Comparison of ENCODE assay signal across 18 cellular contexts in the genomic region with DNA sequence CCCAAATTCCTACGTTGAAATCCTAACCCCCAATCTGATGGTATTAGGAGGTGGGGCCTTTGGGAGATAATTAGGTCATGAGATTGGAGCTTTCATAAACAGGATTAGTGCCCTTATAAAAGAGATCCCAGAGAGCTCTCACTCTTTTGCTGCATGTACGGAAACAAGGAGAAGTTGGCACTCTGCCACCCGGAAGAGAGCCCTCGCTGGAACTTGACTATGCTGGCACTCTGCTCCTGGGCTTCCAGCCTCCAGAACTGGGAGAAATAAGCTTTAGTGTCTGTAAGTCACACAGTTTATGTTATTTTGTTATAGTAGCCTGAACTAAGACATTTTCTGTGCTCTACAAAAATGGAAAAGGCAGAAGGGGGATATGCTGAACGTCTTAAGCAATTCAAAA. TPM values are rescaled to one million over a fixed set of nuclear protein-coding genes. Genes with fewer than 3 reads are reported as not detected.
DNase-seq lines count a peak whose midpoint lies in the region; ATAC-seq, FAIRE-seq and TF ChIP-seq lines count a peak whose summit lies in the region.
"Had no signal": no experiment of that assay in that cellular context is flagged by ENCODE, and none has a peak within 500 bp of the region (broad histone marks: within the 10 kb centered on the region; RNA-seq: fewer than 3 reads in every experiment).

No MANE protein-coding gene starts in this region.

- ATAC-seq in right cardiac atrium: peak in 1 of 2 donors; percentile 40

- H3K9me3 ChIP-seq in right cardiac atrium (ENCODE audit: control insufficient read depth, low read length) (no peaks in the 10 kb centered on the region), subcutaneous abdominal adipose tissue (ENCODE audit: control insufficient read depth in 5 of 5, low read length in 5 of 5) (no peaks in the 10 kb centered on the region)
- H3K9me3 ChIP-seq: BLaER1 had no signal

- DNase-seq in DMS79 treated with DMSO at 0.1 percent for 48 hours (lab: John Stamatoyannopoulos, UW) (peak; percentile 51), DMS79 (lab: John Stamatoyannopoulos, UW) (no peak), astrocyte of the hippocampus (ENCODE audit: low read depth, low spot score) (peak; percentile 28), right cardiac atrium (peak; percentile 66 to 82 (median 68)), GM19238 (ENCODE audit: insufficient read length, low spot score) (no peak), D721Med (ENCODE audit: insufficient read length, low spot score) (no peak), GM13977 (ENCODE audit: low spot score) (no peak)
- DNase-seq: activated gamma-delta T cell treated with Interleukin-2 at 50 U/mL for 16 hours; DMS53; foreskin fibroblast; NCI-H1417; NCI-H2171 treated with DMSO at 0.1 percent for 48 hours; occipital lobe; stimulated activated CD4-positive, alpha-beta T cell treated with anti-CD3 and anti-CD28 coated beads, Interleukin-4, amount 100 ng/mL, for 24 hours had no signal

- no peak overlapping the region for H3K9ac ChIP-seq in subcutaneous abdominal adipose tissue (ENCODE audit: low read length in 5 of 5)
- H3K9ac ChIP-seq: BLaER1 had no signal

- intact Hi-C loops in right cardiac atrium (cut with DNase I): no loop called here

- H3K27me3 ChIP-seq in right cardiac atrium (ENCODE audit: control insufficient read depth, insufficient read depth) (no peaks in the 10 kb centered on the region), subcutaneous abdominal adipose tissue (ENCODE audit: control insufficient read depth in 5 of 5, insufficient read depth in 4 of 5, low read length in 5 of 5) (no peaks in the 10 kb centered on the region)
- H3K27me3 ChIP-seq: BLaER1 had no signal

- in situ Hi-C loops in GM13977 (cut with MboI; ENCODE audit: low pct_unique_long_range_greater_than_20kb, low sequenced_read_pairs, unreplicated experiment): no loop called here

- no peaks in the 10 kb centered on the region for H3K36me3 ChIP-seq in subcutaneous abdominal adipose tissue (ENCODE audit: control insufficient read depth in 5 of 5, insufficient read depth in 5 of 5, low read length in 5 of 5)
- H3K36me3 ChIP-seq: BLaER1 had no signal

- peaks cover 6% of the 10 kb centered on the region for H3K4me1 ChIP-seq in right cardiac atrium (ENCODE audit: control insufficient read depth, insufficient read depth, low read length)
- H3K4me1 ChIP-seq in subcutaneous abdominal adipose tissue (ENCODE audit: control insufficient read depth in 5 of 5, insufficient read depth in 5 of 5, low read length in 5 of 5): peaks cover 0 to 58% (median 32%) of the 10 kb centered on the region in 5 donors
- H3K4me1 ChIP-seq: BLaER1 had no signal

- H3K4me3 ChIP-seq in right cardiac atrium (ENCODE audit: low read length) (no peak overlapping the region), subcutaneous abdominal adipose tissue (ENCODE audit: low read depth in 1 of 5, low read length in 5 of 5) (no peak overlapping the region)
- H3K4me3 ChIP-seq: BLaER1 had no signal

- WGBS in right cardiac atrium: 32% methylated on average over 5 of the region's 5 CpGs

- no peak for FAIRE-seq in D721Med (lab: Jason Lieb, UNC)
- FAIRE-seq: HTR-8/SVneo, TTC549 had no signal

- TF ChIP-seq CTCF in D721Med (IDR thresholded peaks at IDR 0.05; ENCODE audit: insufficient read depth, missing control alignments): no peak
- no peak for TF ChIP-seq CTCF in GM13977 (IDR thresholded peaks at IDR 0.05; ENCODE audit: extremely low read depth, insufficient read depth, missing control alignments)

- H3K27ac ChIP-seq in right cardiac atrium (ENCODE audit: low read length): no peak overlapping the region
- H3K27ac ChIP-seq in subcutaneous abdominal adipose tissue (ENCODE audit: low read depth, low read length): peak overlapping the region; percentile 83
- H3K27ac ChIP-seq: BLaER1 had no signal

RNA-seq across cellular contexts. Expression of a gene that starts 17.5 kb away (rescaled TPM):
- 100 to 1,000 TPM; 125 to 143 (median 134) TPM for total RNA-seq in right cardiac atrium
- polyA plus RNA-seq in right cardiac atrium: 22.5 TPM

Comparison
In these comparisons a context has a peak if more than half of its experiments do, and no peak if none do; other contexts are left out.
1. DNase-seq: peak in DMS79 treated with DMSO at 0.1 percent for 48 hours (single experiment), astrocyte of the hippocampus (single experiment) and right cardiac atrium (3 of 3); none in DMS79 (single experiment), GM19238 (single experiment), D721Med (single experiment) and GM13977 (single experiment).